In the genomic region with DNA sequence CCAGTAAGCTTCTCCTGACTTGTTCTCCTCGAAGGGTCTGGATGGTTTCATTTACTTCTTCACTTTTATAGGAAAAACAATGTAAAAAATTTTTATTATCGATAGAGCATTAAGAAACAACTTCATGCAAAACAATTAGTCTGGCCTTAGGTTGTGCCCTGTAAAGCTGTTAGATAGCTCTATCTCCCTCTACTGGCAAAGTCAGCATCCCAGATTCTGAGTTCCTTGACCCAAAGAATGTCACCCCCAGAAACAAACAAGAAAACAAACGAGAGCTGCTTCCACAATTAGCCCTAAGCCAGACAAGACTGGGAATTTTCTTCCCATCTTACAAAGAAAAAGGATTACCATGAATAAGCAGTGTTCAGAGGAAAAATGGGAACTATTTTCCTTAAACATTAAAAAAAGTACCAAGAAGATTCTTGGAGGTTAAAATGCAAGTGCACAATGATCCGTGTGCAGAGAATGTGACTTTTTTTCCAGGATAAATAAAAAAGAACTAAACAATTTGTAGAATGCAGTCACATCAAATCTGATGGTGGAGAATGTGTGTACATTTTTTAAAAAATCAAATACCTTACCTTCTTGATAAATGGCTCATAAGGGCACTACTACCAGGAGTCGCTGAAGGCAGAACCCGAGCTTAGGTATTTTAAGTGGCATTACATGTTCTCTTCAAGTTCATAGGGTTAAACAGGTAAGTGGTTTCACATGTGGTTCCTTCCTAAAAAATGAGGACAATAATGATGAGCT, we compare ENCODE assay signal across 8 cellular contexts.
A peak's percentile ranks its signal among the peaks of the same experiment; 100 is the strongest.
DNase-seq lines count a peak whose midpoint lies in the region; ATAC-seq and TF ChIP-seq lines count a peak whose summit lies in the region.

No MANE protein-coding gene starts in this region.

- TF ChIP-seq POLR2A in HCT116 (IDR thresholded peaks at IDR 0.05; ENCODE audit: borderline replicate concordance, extremely low read depth, insufficient read depth, insufficient read length), result no peak

- no peak overlapping the region for H3K4me2 ChIP-seq in HCT116 (ENCODE audit: low read length)

- H3K36me3 Mint-ChIP-seq in activated T-helper 17 cell treated with anti-CD3 and anti-CD28 coated beads, Interleukin-2, amount 50 U/mL, for 72 hours (ENCODE audit: low read depth), result no peaks in the 10 kb centered on the region

- RAD21 ChIA-PET in HCT116 (lab: Charles Lee; ENCODE audit: low non-redundant PET in 1 of 2, low total read pairs in 2 of 2, uncharacterized antibody in 2 of 2, unreplicated experiment in 2 of 2), result interaction anchor here in 1 of 2 experiments (0.9 kb wide), 1 partner anchor 570 kb away, joined by 3 read pairs; no protein-coding TSS in a partner anchor

- TF ChIP-seq CTCF in AG09309 (IDR thresholded peaks at IDR 0.05; ENCODE audit: control insufficient read depth, insufficient read depth, low read depth, low read length, missing control alignments), result peak; percentile 64
- peak; percentile 10 to 61 (median 57); a peak in 4 of 6 replicates for TF ChIP-seq CTCF in HCT116 (IDR thresholded peaks at IDR 0.05 in 2 of 3, conservative IDR thresholded peaks at IDR 0.05 in 1 of 3; ENCODE audit: borderline replicate concordance in 1 of 3, insufficient read depth in 1 of 3, low read depth in 2 of 3, low read length in 2 of 3)
- peak in 8 of 9 donors; percentile 32 to 69 (median 56) for TF ChIP-seq CTCF in heart right ventricle (IDR thresholded peaks at IDR 0.05)

- H3K79me2 ChIP-seq in HCT116 (ENCODE audit: insufficient read depth, low read length), result no peaks in the 10 kb centered on the region

- no peak overlapping the region for H3K9ac ChIP-seq in HCT116 (ENCODE audit: low read length)
- H3K9ac ChIP-seq in SK-N-MC (ENCODE audit: insufficient read length), result no peak overlapping the region

- no peaks in the 10 kb centered on the region for H3K4me1 Mint-ChIP-seq in activated T-helper 17 cell treated with anti-CD3 and anti-CD28 coated beads, Interleukin-2, amount 50 U/mL, for 72 hours

- H3K9me3 ChIP-seq in HCT116 (ENCODE audit: control insufficient read depth in 1 of 2, insufficient read depth in 1 of 2, low read depth in 1 of 2, low read length in 2 of 2), result no peaks in the 10 kb centered on the region
- H3K9me3 ChIP-seq in SK-N-MC (ENCODE audit: low read depth, low read length), result no peaks in the 10 kb centered on the region
- no peaks in the 10 kb centered on the region for H3K9me3 ChIP-seq in heart right ventricle

- ATAC-seq in HCT116 (peak; percentile 66), heart right ventricle (peak; percentile 56 to 92 (median 76)), HG03045 (IDR thresholded peaks at IDR 0.05; ENCODE audit: unreplicated experiment) (no peak), GM21576 (IDR thresholded peaks at IDR 0.05; ENCODE audit: unreplicated experiment) (no peak)
- ATAC-seq in activated T-helper 17 cell treated with anti-CD3 and anti-CD28 coated beads, Interleukin-2, amount 50 U/mL, for 72 hours (replicated peaks), result no peak

- peaks cover 12% of the 10 kb centered on the region for H3K27me3 ChIP-seq in HCT116 (ENCODE audit: insufficient read depth, low read length)
- H3K27me3 ChIP-seq in heart right ventricle, result no peaks in the 10 kb centered on the region

- H3K9me2 ChIP-seq in HCT116 (ENCODE audit: insufficient read depth), result no peaks in the 10 kb centered on the region

- no peak overlapping the region for H3K27ac Mint-ChIP-seq in activated T-helper 17 cell treated with anti-CD3 and anti-CD28 coated beads, Interleukin-2, amount 50 U/mL, for 72 hours

- H3K4me3 Mint-ChIP-seq in activated T-helper 17 cell treated with anti-CD3 and anti-CD28 coated beads, Interleukin-2, amount 50 U/mL, for 72 hours, result no peak overlapping the region

- peaks cover 9% of the 10 kb centered on the region for H3K27me3 Mint-ChIP-seq in activated T-helper 17 cell treated with anti-CD3 and anti-CD28 coated beads, Interleukin-2, amount 50 U/mL, for 72 hours

- no peak overlapping the region for H2AFZ ChIP-seq in HCT116 (ENCODE audit: low read depth, low read length, poor library complexity, severe bottlenecking)

- WGBS in heart right ventricle, 2 donors, result 13 to 27% methylated on average over 6 of the region's 6 CpGs

- H4K20me1 ChIP-seq in HCT116 (ENCODE audit: insufficient read depth), result no peaks in the 10 kb centered on the region

- TF ChIP-seq RAD21 in HCT116 (IDR thresholded peaks at IDR 0.05; ENCODE audit: low read depth), result peak; percentile 51

- H3K4me1 ChIP-seq in HCT116 (ENCODE audit: control insufficient read depth in 1 of 2, insufficient read depth in 2 of 2, low read length in 2 of 2) (no peaks in the 10 kb centered on the region), heart right ventricle (peaks cover 0 to 20% (median 3%) of the 10 kb centered on the region in 9 donors)

- CTCF ChIA-PET in HCT116 (lab: Charles Lee), result interaction anchor here (0.7 to 2.5 kb wide), 11 partner anchors 8 to 977 kb away, joined by 3 to 14 read pairs (median 3); no protein-coding TSS in a partner anchor

- no TSS peak for BruUV-seq in HCT116 (replicated peaks; lab: Mats Ljungman, UMichigan)

- intact Hi-C loops in HCT116 (cut with micrococcal nuclease), result loop anchor here (2.0 kb wide), 1 partner anchor 486 kb away; no protein-coding TSS in a partner anchor
- intact Hi-C loops in heart right ventricle (cut with DNase I), result loop anchor here in 8 of 10 donors (2.0 to 10.0 kb wide), 9 partner anchors 164 to 556 kb away; no protein-coding TSS in a partner anchor

- no peaks in the 10 kb centered on the region for H3K36me3 ChIP-seq in HCT116 (ENCODE audit: control insufficient read depth in 1 of 2, insufficient read depth in 2 of 2, low read length in 2 of 2)
- H3K36me3 ChIP-seq in SK-N-MC (ENCODE audit: insufficient read depth, low read length), result no peaks in the 10 kb centered on the region
- no peaks in the 10 kb centered on the region for H3K36me3 ChIP-seq in heart right ventricle

- no peaks in the 10 kb centered on the region for H3K9me3 Mint-ChIP-seq in activated T-helper 17 cell treated with anti-CD3 and anti-CD28 coated beads, Interleukin-2, amount 50 U/mL, for 72 hours

- H3K27ac ChIP-seq in HCT116 (ENCODE audit: low read depth, low read length) (no peak overlapping the region), SK-N-MC (peak overlapping the region; percentile 65), heart right ventricle (peak overlapping the region; percentile 4 to 73 (median 54))

- POLR2A ChIA-PET in HCT116 (lab: Charles Lee), result no interaction called here

- H3K4me3 ChIP-seq in AG09309 (ENCODE audit: control insufficient read depth, low read depth, low read length) (no peak overlapping the region), HCT116 (replicated peaks in 1 of 2; ENCODE audit: low read depth in 1 of 2, low read length in 2 of 2) (no peak overlapping the region), SK-N-MC (peak overlapping the region; percentile 10; the same call in 1 of the 2 replicates), heart right ventricle (peak overlapping the region in 8 of 10 donors; percentile 3 to 27 (median 12))

- DNase-seq in AG09309 (ENCODE audit: low read depth), result peak; percentile 4
- peak; percentile 24 for DNase-seq in HCT116 (ENCODE audit: low read depth, low spot score)
- DNase-seq in SK-N-MC (ENCODE audit: low read depth, low spot score), result no peak
- peak in 1 of 2 donors; percentile 11 for DNase-seq in heart right ventricle
- peak; percentile 27 for DNase-seq in superior temporal gyrus (ENCODE audit: extremely low spot score)

TF ChIP-seq in HCT116, 20 proteins besides CTCF, POLR2A, EP300 and RAD21:
- TF ChIP-seq POLR2AphosphoS5 (IDR thresholded peaks at IDR 0.05; ENCODE audit: low read depth, low read length), result no peak
- TF ChIP-seq, protein P1, sequence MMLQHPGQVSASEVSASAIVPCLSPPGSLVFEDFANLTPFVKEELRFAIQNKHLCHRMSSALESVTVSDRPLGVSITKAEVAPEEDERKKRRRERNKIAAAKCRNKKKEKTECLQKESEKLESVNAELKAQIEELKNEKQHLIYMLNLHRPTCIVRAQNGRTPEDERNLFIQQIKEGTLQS (IDR thresholded peaks at IDR 0.05), result no peak
- TF ChIP-seq ZNF274 (IDR thresholded peaks at IDR 0.05; ENCODE audit: low read depth, low read length), result no peak
- TF ChIP-seq YY1 (IDR thresholded peaks at IDR 0.05; ENCODE audit: extremely low read depth, insufficient replicate concordance, low read depth, low read length), result no peak
- no peak for TF ChIP-seq EZH2phosphoT487 (IDR thresholded peaks at IDR 0.05; ENCODE audit: borderline replicate concordance)
- TF ChIP-seq JUND (IDR thresholded peaks at IDR 0.05), result no peak

Comparison
In these comparisons a context has a peak if more than half of its experiments do, and no peak if none do; other contexts are left out.
1. H3K4me3 ChIP-seq: peak in SK-N-MC (single experiment) and heart right ventricle (8 of 10); none in AG09309 (single experiment) and HCT116 (0 of 2).
2. ATAC-seq: peak in HCT116 (single experiment) and heart right ventricle (8 of 8); none in HG03045 (single experiment), activated T-helper 17 cell treated with anti-CD3 and anti-CD28 coated beads, Interleukin-2, amount 50 U/mL, for 72 hours (single experiment) and GM21576 (single experiment).
3. Peak in every context shown above with its lines, with median percentiles within 50 percentile points of each other: CTCF ChIP-seq.